In the genomic region with DNA sequence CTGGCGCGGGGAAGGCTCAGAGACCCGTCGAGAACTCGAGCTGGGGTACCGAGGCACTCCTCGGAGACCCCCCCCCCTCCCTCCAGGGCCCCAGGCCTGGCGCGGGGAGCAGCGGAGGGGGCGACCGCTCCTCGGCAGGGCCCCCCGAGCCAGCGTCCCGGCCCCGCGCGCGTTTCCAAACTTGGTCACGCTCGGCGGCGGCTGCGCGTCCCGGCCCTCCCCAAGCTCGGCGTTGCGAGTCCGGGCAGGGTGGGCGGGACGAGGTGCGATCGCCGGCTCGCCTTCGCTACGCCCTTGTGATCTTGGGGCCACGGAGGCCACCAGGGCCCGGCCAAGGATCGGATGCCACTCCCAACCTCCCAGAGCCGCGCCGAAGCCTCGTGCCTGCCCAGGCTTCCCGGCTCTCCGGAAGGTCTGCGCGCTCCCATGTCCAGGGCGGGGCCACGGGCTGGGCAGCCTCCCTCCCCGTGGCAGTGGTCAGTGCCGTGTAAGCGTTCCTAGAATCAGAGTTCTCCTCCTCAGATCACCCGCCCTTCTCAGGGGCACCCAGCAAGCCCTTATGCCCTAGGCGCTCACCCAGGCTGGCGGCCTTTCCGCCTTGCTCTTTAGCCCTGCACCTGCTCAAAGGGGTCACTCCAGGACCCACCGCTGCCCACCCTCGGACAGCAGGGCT, we compare ENCODE assay signal across 8 cellular contexts. TPM values are rescaled to one million over a fixed set of nuclear protein-coding genes. Genes with fewer than 3 reads are reported as not detected.
A peak's percentile ranks its signal among the peaks of the same experiment; 100 is the strongest.
DNase-seq lines count a peak whose midpoint lies in the region; ATAC-seq and TF ChIP-seq lines count a peak whose summit lies in the region.

No MANE protein-coding gene starts in this region.

- no peaks in the 10 kb centered on the region for H3K9me3 ChIP-seq in CD8-positive, alpha-beta memory T cell (ENCODE audit: low read length)
- H3K9me3 ChIP-seq in PC-3 (ENCODE audit: low read length): no peaks in the 10 kb centered on the region
- H3K9me3 ChIP-seq in naive thymus-derived CD4-positive, alpha-beta T cell (ENCODE audit: control insufficient read depth in 2 of 3, low read length in 3 of 3): no peaks in the 10 kb centered on the region

- intact Hi-C loops in PC-3 (cut with micrococcal nuclease): no loop called here
- intact Hi-C loops in naive thymus-derived CD4-positive, alpha-beta T cell (cut with micrococcal nuclease): no loop called here

- H3K27me3 Mint-ChIP-seq in CD8-positive, alpha-beta memory T cell: peaks cover 24 to 40% of the 10 kb centered on the region in 2 donors
- H3K27me3 Mint-ChIP-seq in naive thymus-derived CD4-positive, alpha-beta T cell: peaks cover 0 to 45% (median 12%) of the 10 kb centered on the region in 5 donors

- ATAC-seq in PC-3 (peak; percentile 75), GM21717 (IDR thresholded peaks at IDR 0.05; ENCODE audit: unreplicated experiment) (no peak), GM18870 (IDR thresholded peaks at IDR 0.05; ENCODE audit: unreplicated experiment) (no peak)
- no peak for ATAC-seq in naive thymus-derived CD4-positive, alpha-beta T cell

- H3K36me3 ChIP-seq in CD8-positive, alpha-beta memory T cell (ENCODE audit: insufficient read depth, low read length): no peaks in the 10 kb centered on the region
- H3K36me3 ChIP-seq in PC-3 (ENCODE audit: low read depth, low read length): peaks cover 6% of the 10 kb centered on the region; the same call in 1 of the 2 replicates
- H3K36me3 ChIP-seq in naive thymus-derived CD4-positive, alpha-beta T cell (ENCODE audit: control insufficient read depth in 2 of 3, insufficient read depth in 3 of 3, low read length in 3 of 3): no peaks in the 10 kb centered on the region

- H3K27ac ChIP-seq in CD8-positive, alpha-beta memory T cell (ENCODE audit: low read depth, low read length): no peak overlapping the region
- peak overlapping the region; percentile 8; the same call in 1 of the 2 replicates for H3K27ac ChIP-seq in PC-3 (ENCODE audit: low read length)
- no peak overlapping the region for H3K27ac ChIP-seq in naive thymus-derived CD4-positive, alpha-beta T cell (ENCODE audit: low read depth, low read length)

- no peaks in the 10 kb centered on the region for H4K20me1 ChIP-seq in PC-3 (ENCODE audit: low read length)

- H3K36me3 Mint-ChIP-seq in CD8-positive, alpha-beta memory T cell: no peaks in the 10 kb centered on the region
- peaks cover 0 to 2% (median 0%) of the 10 kb centered on the region in 5 donors for H3K36me3 Mint-ChIP-seq in naive thymus-derived CD4-positive, alpha-beta T cell

- TF ChIP-seq CTCF in PC-3 (conservative IDR thresholded peaks at IDR 0.05; ENCODE audit: low read depth, low read length): no peak
- no peak for TF ChIP-seq CTCF in fibroblast of mammary gland (conservative IDR thresholded peaks at IDR 0.05; ENCODE audit: control insufficient read depth, insufficient read depth, low read depth, low read length)

- H3K9me3 Mint-ChIP-seq in CD8-positive, alpha-beta memory T cell: no peaks in the 10 kb centered on the region
- H3K9me3 Mint-ChIP-seq in naive thymus-derived CD4-positive, alpha-beta T cell: no peaks in the 10 kb centered on the region

- peak overlapping the region in 4 of 7 donors; percentile 57 to 80 (median 70) for H3K4me3 Mint-ChIP-seq in CD8-positive, alpha-beta memory T cell
- H3K4me3 Mint-ChIP-seq in naive thymus-derived CD4-positive, alpha-beta T cell: peak overlapping the region in 8 of 10 donors; percentile 20 to 89 (median 84)

- peaks cover 10 to 17% (median 11%) of the 10 kb centered on the region in 3 donors for H3K4me1 Mint-ChIP-seq in CD8-positive, alpha-beta memory T cell
- peaks cover 9 to 16% (median 13%) of the 10 kb centered on the region in 7 donors for H3K4me1 Mint-ChIP-seq in naive thymus-derived CD4-positive, alpha-beta T cell

- H3K9ac ChIP-seq in PC-3 (ENCODE audit: low read length): peak overlapping the region; percentile 50

- H3K9me2 ChIP-seq in PC-3 (replicated peaks; ENCODE audit: low read length): no peaks in the 10 kb centered on the region

- no peak overlapping the region for H3K4me3 ChIP-seq in CD8-positive, alpha-beta memory T cell (ENCODE audit: low read length)
- H3K4me3 ChIP-seq in PC-3 (ENCODE audit: low read length) (peak overlapping the region; percentile 63), fibroblast of mammary gland (ENCODE audit: control insufficient read depth, low read depth, low read length) (peak overlapping the region; percentile 31)
- peak overlapping the region; percentile 60 for H3K4me3 ChIP-seq in naive thymus-derived CD4-positive, alpha-beta T cell (ENCODE audit: low read length)

- H3K27ac Mint-ChIP-seq in CD8-positive, alpha-beta memory T cell: peak overlapping the region in 1 of 8 donors; percentile 72
- no peak overlapping the region for H3K27ac Mint-ChIP-seq in naive thymus-derived CD4-positive, alpha-beta T cell

- H2AFZ ChIP-seq in PC-3 (ENCODE audit: low read length): peak overlapping the region; percentile 56

- H3K79me2 ChIP-seq in PC-3 (ENCODE audit: low read length): no peaks in the 10 kb centered on the region

- H3K4me2 ChIP-seq in PC-3 (ENCODE audit: low read length): peak overlapping the region; percentile 89

- BruUV-seq in PC-3 (replicated peaks; lab: Mats Ljungman, UMichigan): no TSS peak

- H3K27me3 ChIP-seq in CD8-positive, alpha-beta memory T cell (ENCODE audit: insufficient read depth, low read length, poor library complexity, severe bottlenecking): peaks cover 4% of the 10 kb centered on the region
- H3K27me3 ChIP-seq in PC-3 (ENCODE audit: low read length): no peaks in the 10 kb centered on the region
- H3K27me3 ChIP-seq in naive thymus-derived CD4-positive, alpha-beta T cell (ENCODE audit: control insufficient read depth in 2 of 2, insufficient read depth in 2 of 2, low read length in 2 of 2): peaks cover 0 to 4% of the 10 kb centered on the region in 2 donors

- CTCF ChIA-PET in CD8-positive, alpha-beta memory T cell (lab: Charles Lee): interaction anchor here (0.8 to 6.7 kb wide), 5 partner anchors 12 to 251 kb away, joined by 3 to 54 read pairs (median 10); partner anchors contain the start of gene MRPS23
- CTCF ChIA-PET in PC-3 (lab: Charles Lee): interaction anchor here (1.7 to 2.6 kb wide), 4 partner anchors 13 to 138 kb away, joined by 8 to 15 read pairs (median 11); no protein-coding TSS in a partner anchor
- CTCF ChIA-PET in naive thymus-derived CD4-positive, alpha-beta T cell (lab: Charles Lee): interaction anchor here (1.0 to 2.0 kb wide), 2 partner anchors 12 to 137 kb away, joined by 3 to 20 read pairs; partner anchors contain the start of gene MRPS23

- H3K4me1 ChIP-seq in CD8-positive, alpha-beta memory T cell (ENCODE audit: insufficient read depth, low read length): peaks cover 13% of the 10 kb centered on the region
- peaks cover 27% of the 10 kb centered on the region for H3K4me1 ChIP-seq in PC-3 (ENCODE audit: insufficient read depth, low read length)
- H3K4me1 ChIP-seq in naive thymus-derived CD4-positive, alpha-beta T cell (ENCODE audit: control insufficient read depth in 2 of 2, insufficient read depth in 2 of 2, low read length in 2 of 2): peaks cover 0 to 7% of the 10 kb centered on the region in 2 donors

- POLR2A ChIA-PET in CD8-positive, alpha-beta memory T cell (lab: Charles Lee): interaction anchor here (0.5 to 2.1 kb wide), 4 partner anchors 12 to 134 kb away, joined by 4 to 12 read pairs (median 6); partner anchors contain the start of genes MRPS23 and VEZF1
- POLR2A ChIA-PET in PC-3 (lab: Charles Lee; ENCODE audit: unreplicated experiment): interaction anchor here (0.6 kb wide), 1 partner anchor 15 kb away, joined by 3 read pairs; no protein-coding TSS in a partner anchor
- POLR2A ChIA-PET in naive thymus-derived CD4-positive, alpha-beta T cell (lab: Charles Lee): interaction anchor here (1.8 kb wide), 1 partner anchor 12 kb away, joined by 16 read pairs; the partner anchor contains the start of gene MRPS23

- no peaks in the 10 kb centered on the region for H3F3A ChIP-seq in PC-3 (ENCODE audit: low read length, unreplicated experiment)

- no peak for DNase-seq in CD8-positive, alpha-beta memory T cell
- DNase-seq in PC-3 (peak; percentile 43), fibroblast of mammary gland (ENCODE audit: low read depth) (peak; percentile 51)
- DNase-seq in naive thymus-derived CD4-positive, alpha-beta T cell: no peak
- DNase-seq in activated effector memory CD4-positive, alpha-beta T cell treated with Interleukin-2 at 50 U/mL for 16 hours: no peak
- DNase-seq in activated CD4-positive, alpha-beta T cell treated with anti-CD3 and anti-CD28 coated beads, Interleukin-2, amount 50 U/mL, for 48 hours: no peak

RNA-seq across cellular contexts. Expression of gene MRPS23, which starts 12.0 kb away (rescaled TPM):
- 10 to 100 TPM; 83.1 to 88.5 TPM for total RNA-seq in CD8-positive, alpha-beta memory T cell
- 42.6 TPM for polyA plus RNA-seq in CD8-positive, alpha-beta memory T cell
- 63.9 and 97.5 TPM in 2 replicates for total RNA-seq in PC-3 (2014; rRNA removed)
- total RNA-seq in naive thymus-derived CD4-positive, alpha-beta T cell: 10 to 100 TPM; 13.0 to 40.5 (median 24.6) TPM
- 10 to 100 TPM; 26.5 to 42.8 TPM for polyA plus RNA-seq in naive thymus-derived CD4-positive, alpha-beta T cell

Comparison
In these comparisons a context has a peak if more than half of its experiments do, and no peak if none do; other contexts are left out.
1. DNase-seq: peak in PC-3 (single experiment) and fibroblast of mammary gland (single experiment); none in CD8-positive, alpha-beta memory T cell (0 of 5), naive thymus-derived CD4-positive, alpha-beta T cell (0 of 9), activated effector memory CD4-positive, alpha-beta T cell treated with Interleukin-2 at 50 U/mL for 16 hours (single experiment) and activated CD4-positive, alpha-beta T cell treated with anti-CD3 and anti-CD28 coated beads, Interleukin-2, amount 50 U/mL, for 48 hours (0 of 2).